24 cellular contexts compared by ENCODE assay signal in the genomic region with DNA sequence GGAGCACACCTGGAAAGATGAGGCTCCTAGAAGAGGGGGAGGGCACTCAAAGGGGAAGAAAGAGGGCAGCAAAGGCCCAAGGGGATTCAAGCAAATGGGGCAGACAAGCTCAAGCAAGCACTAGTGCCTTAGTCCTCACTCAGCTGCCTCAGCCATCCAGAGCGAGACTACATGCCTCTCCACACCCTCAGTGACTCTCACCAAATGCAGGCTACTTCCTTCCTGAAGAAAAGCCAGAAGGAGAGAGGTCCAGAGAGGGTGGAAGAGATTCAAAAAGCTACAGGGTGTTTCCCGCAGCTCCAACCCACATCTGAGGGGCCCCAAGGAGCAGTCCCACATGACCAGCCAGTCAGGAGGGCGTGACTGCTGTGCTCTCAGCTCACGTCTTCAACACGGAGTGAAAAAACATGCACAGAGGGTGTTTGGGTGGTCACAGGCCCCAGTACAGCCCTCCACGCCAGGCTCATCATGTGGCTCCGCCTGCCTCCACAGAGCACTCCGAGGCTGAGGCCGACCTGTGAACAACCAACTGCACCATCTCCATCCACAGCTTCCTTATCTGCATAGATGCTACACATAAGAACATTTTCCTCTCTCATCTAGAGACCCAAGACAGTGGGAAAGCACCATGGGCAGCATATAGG. TPM values are rescaled to one million over a fixed set of nuclear protein-coding genes. Genes with fewer than 3 reads are reported as not detected.
DNase-seq lines count a peak whose midpoint lies in the region; ATAC-seq and TF ChIP-seq lines count a peak whose summit lies in the region.
"Had no signal": no experiment of that assay in that cellular context is flagged by ENCODE, and none has a peak within 500 bp of the region (broad histone marks: within the 10 kb centered on the region; RNA-seq: fewer than 3 reads in every experiment).

No MANE protein-coding gene starts in this region.

- H3K27me3 Mint-ChIP-seq in activated CD4-positive, alpha-beta T cell treated with anti-CD3 and anti-CD28 coated beads, Interleukin-2, amount 10 ng/mL, durations not matched to agents 24 days and 14 days: no peaks in the 10 kb centered on the region
- H3K27me3 Mint-ChIP-seq in stimulated activated memory B cell treated with anti-CD40 and anti-IgM and Interleukin-4, amounts not matched to agents 10 μg/mL and 1 μg/mL and 100 μg/mL, for 72 hours: no peaks in the 10 kb centered on the region
- H3K27me3 Mint-ChIP-seq: CD4-positive, CD25-positive, alpha-beta regulatory T cell had no signal

- H2BK15ac ChIP-seq in IMR-90 (ENCODE audit: low read depth, low read length): no peak overlapping the region

- intact Hi-C loops in activated CD4-positive, alpha-beta T cell treated with anti-CD3 and anti-CD28 coated beads, Interleukin-2, amount 10 ng/mL, durations not matched to agents 24 days and 14 days (cut with micrococcal nuclease): no loop called here
- intact Hi-C loops in IMR-90 (cut with micrococcal nuclease) (no loop called here), mucosa of descending colon (cut with DNase I, micrococcal nuclease) (no loop called here)

- peaks cover 10% of the 10 kb centered on the region for H3K4me1 Mint-ChIP-seq in activated CD4-positive, alpha-beta T cell treated with anti-CD3 and anti-CD28 coated beads, Interleukin-2, amount 10 ng/mL, durations not matched to agents 24 days and 14 days
- peaks cover 58% of the 10 kb centered on the region for H3K4me1 Mint-ChIP-seq in stimulated activated memory B cell treated with anti-CD40 and anti-IgM and Interleukin-4, amounts not matched to agents 10 μg/mL and 1 μg/mL and 100 μg/mL, for 72 hours

- H3K18ac ChIP-seq in IMR-90 (ENCODE audit: low read depth, low read length): no peak overlapping the region

- H3K27ac Mint-ChIP-seq in activated CD4-positive, alpha-beta T cell treated with anti-CD3 and anti-CD28 coated beads, Interleukin-2, amount 10 ng/mL, durations not matched to agents 24 days and 14 days: no peak overlapping the region
- peak overlapping the region; percentile 48 for H3K27ac Mint-ChIP-seq in stimulated activated memory B cell treated with anti-CD40 and anti-IgM and Interleukin-4, amounts not matched to agents 10 μg/mL and 1 μg/mL and 100 μg/mL, for 72 hours
- H3K27ac Mint-ChIP-seq: activated naive CD4-positive, alpha-beta T cell treated with anti-CD3 and anti-CD28 coated beads, Interleukin-2, amount 50 U/mL, for 72 hours had no signal

- H3K4ac ChIP-seq in IMR-90 (ENCODE audit: low read depth, low read length): no peak overlapping the region

- POLR2A ChIA-PET in IMR-90 (lab: Charles Lee; ENCODE audit: unreplicated experiment): no interaction called here

- H4K5ac ChIP-seq in IMR-90 (ENCODE audit: low read depth, low read length): no peak overlapping the region

- H3K4me1 ChIP-seq in IMR-90 (ENCODE audit: control insufficient read depth, insufficient read depth, low read length) (no peaks in the 10 kb centered on the region), mucosa of descending colon (ENCODE audit: low read depth) (no peaks in the 10 kb centered on the region), BE2C (no peaks in the 10 kb centered on the region; the same call in 1 of the 2 replicates)
- H3K4me1 ChIP-seq: upper lobe of left lung had no signal

- no peaks in the 10 kb centered on the region for H3K9me3 Mint-ChIP-seq in activated CD4-positive, alpha-beta T cell treated with anti-CD3 and anti-CD28 coated beads, Interleukin-2, amount 10 ng/mL, durations not matched to agents 24 days and 14 days
- H3K9me3 Mint-ChIP-seq in stimulated activated memory B cell treated with anti-CD40 and anti-IgM and Interleukin-4, amounts not matched to agents 10 μg/mL and 1 μg/mL and 100 μg/mL, for 72 hours: no peaks in the 10 kb centered on the region
- H3K9me3 Mint-ChIP-seq: activated naive CD4-positive, alpha-beta T cell treated with anti-CD3 and anti-CD28 coated beads, Interleukin-2, amount 50 U/mL, for 72 hours; CD4-positive, CD25-positive, alpha-beta regulatory T cell had no signal

- dilution Hi-C loops in IMR-90 (cut with HindIII; ENCODE audit: low sequenced_read_pairs, unreplicated experiment): no loop called here

- no peak for ATAC-seq in IMR-90 (ENCODE audit: low read depth)
- ATAC-seq in stimulated activated memory B cell treated with anti-CD40 and anti-IgM and Interleukin-4, amounts not matched to agents 10 μg/mL and 1 μg/mL and 100 μg/mL, for 72 hours: peak; percentile 69
- no peak for ATAC-seq in HG03457 (IDR thresholded peaks at IDR 0.05; ENCODE audit: unreplicated experiment)
- no peak for ATAC-seq in mucosa of descending colon
- ATAC-seq: activated naive CD4-positive, alpha-beta T cell treated with anti-CD3 and anti-CD28 coated beads, Interleukin-2, amount 50 U/mL, for 72 hours had no signal

- H2AFZ ChIP-seq in IMR-90 (replicated peaks; ENCODE audit: low read length, poor library complexity): no peak overlapping the region

- 0 out of 2 replicates have a peak overlapping the region, but pooled peaks have one; percentile 46 for H3K14ac ChIP-seq in IMR-90 (replicated peaks; ENCODE audit: low read depth, low read length)

- H2BK120ac ChIP-seq in IMR-90 (ENCODE audit: low read depth, low read length): no peak overlapping the region

- no peak overlapping the region for H3K4me3 Mint-ChIP-seq in activated CD4-positive, alpha-beta T cell treated with anti-CD3 and anti-CD28 coated beads, Interleukin-2, amount 10 ng/mL, durations not matched to agents 24 days and 14 days
- H3K4me3 Mint-ChIP-seq in stimulated activated memory B cell treated with anti-CD40 and anti-IgM and Interleukin-4, amounts not matched to agents 10 μg/mL and 1 μg/mL and 100 μg/mL, for 72 hours: no peak overlapping the region

- H3K27ac ChIP-seq in IMR-90 (ENCODE audit: insufficient read depth, low read length): no peak overlapping the region
- H3K27ac ChIP-seq: esophagus muscularis mucosa, neutrophil, upper lobe of left lung had no signal

- in situ Hi-C loops in IMR-90 (cut with MboI; ENCODE audit: low sequenced_read_pairs): no loop called here

- DNase-seq in activated CD4-positive, alpha-beta T cell treated with anti-CD3 and anti-CD28 coated beads, Interleukin-2, amount 10 ng/mL, durations not matched to agents 24 days and 14 days: peak; percentile 51
- DNase-seq in activated CD4-positive, alpha-beta T cell treated with anti-CD3 and anti-CD28 coated beads, Interleukin-2, amount 50 U/mL, for 1 hour: no peak
- DNase-seq in IMR-90 (no peak), erythroblast (lab: John Stamatoyannopoulos, UW) (peak; percentile 57 to 75), mucosa of descending colon (no peak), BE2C (no peak)
- DNase-seq: CD4-positive, CD25-positive, alpha-beta regulatory T cell; cerebellar nuclear complex; glutamatergic neuron; HCEC 1CT; NCI-H1417 treated with DMSO at 0.1 percent for 48 hours; NCI-H526; stimulated activated CD4-positive, alpha-beta T cell treated with anti-CD3 and anti-CD28 coated beads, Interleukin-4, amount 100 ng/mL, for 1 hour; SW 1271 had no signal

- CTCF ChIA-PET in IMR-90 (lab: Yijun Ruan, JAX): no interaction called here

- no peak overlapping the region for H2BK20ac ChIP-seq in IMR-90 (ENCODE audit: low read depth, low read length)

- H3K9me3 ChIP-seq in IMR-90 (ENCODE audit: control insufficient read depth, insufficient read depth, low read length): no peaks in the 10 kb centered on the region
- H3K9me3 ChIP-seq in mucosa of descending colon: no peaks in the 10 kb centered on the region
- no peaks in the 10 kb centered on the region for H3K9me3 ChIP-seq in BE2C
- H3K9me3 ChIP-seq: esophagus muscularis mucosa, neutrophil, upper lobe of left lung had no signal

- no peak overlapping the region for H2AK9ac ChIP-seq in IMR-90 (replicated peaks; ENCODE audit: low read depth, low read length, poor library complexity)

- H4K91ac ChIP-seq in IMR-90 (ENCODE audit: insufficient read depth, low read depth, low read length): no peak overlapping the region

- H3K23ac ChIP-seq in IMR-90 (ENCODE audit: low read depth, low read length): no peak overlapping the region; the same call in 1 of the 2 replicates

- no peaks in the 10 kb centered on the region for H3K27me3 ChIP-seq in IMR-90 (ENCODE audit: control insufficient read depth, insufficient read depth, low read length)
- H3K27me3 ChIP-seq in BE2C: no peaks in the 10 kb centered on the region
- H3K27me3 ChIP-seq: esophagus muscularis mucosa, neutrophil, upper lobe of left lung had no signal

- H3K4me2 ChIP-seq in IMR-90 (ENCODE audit: low read depth, low read length): no peak overlapping the region

- TF ChIP-seq CTCF in IMR-90 (conservative IDR thresholded peaks at IDR 0.05; ENCODE audit: low read depth, low read length): no peak
- TF ChIP-seq CTCF in mucosa of descending colon (IDR thresholded peaks at IDR 0.05): no peak
- no peak for TF ChIP-seq CTCF in BE2C (IDR thresholded peaks at IDR 0.05; ENCODE audit: low read depth, low read length)

- no peaks in the 10 kb centered on the region for H3K79me1 ChIP-seq in IMR-90 (ENCODE audit: low read depth in 1 of 2, low read length in 2 of 2)

- no peaks in the 10 kb centered on the region for H3K36me3 Mint-ChIP-seq in activated CD4-positive, alpha-beta T cell treated with anti-CD3 and anti-CD28 coated beads, Interleukin-2, amount 10 ng/mL, durations not matched to agents 24 days and 14 days (ENCODE audit: low read depth)
- peaks cover 32% of the 10 kb centered on the region for H3K36me3 Mint-ChIP-seq in stimulated activated memory B cell treated with anti-CD40 and anti-IgM and Interleukin-4, amounts not matched to agents 10 μg/mL and 1 μg/mL and 100 μg/mL, for 72 hours

- H3K9ac ChIP-seq in IMR-90 (ENCODE audit: low read depth, low read length): no peak overlapping the region

- H3K4me3 ChIP-seq in IMR-90 (ENCODE audit: insufficient read depth, low read depth, low read length): no peak overlapping the region
- no peak overlapping the region for H3K4me3 ChIP-seq in mucosa of descending colon
- H3K4me3 ChIP-seq in BE2C (ENCODE audit: low read depth, low read length): no peak overlapping the region
- H3K4me3 ChIP-seq: esophagus muscularis mucosa, upper lobe of left lung had no signal

- no peak for TF ChIP-seq RAD21 in IMR-90 (IDR thresholded peaks at IDR 0.05; ENCODE audit: low read length)

- 79% methylated on average over 4 of the region's 9 CpGs; no CpG with 5 or more reads in 1 of the 2 experiments for WGBS in IMR-90 (ENCODE audit: extremely low coverage in 2 of 2, insufficient read length in 1 of 2), 2 experiments

- peaks cover 3% of the 10 kb centered on the region; the same call in 1 of the 2 replicates for H3K9me1 ChIP-seq in IMR-90 (ENCODE audit: insufficient read depth, low read length)

- no peaks in the 10 kb centered on the region for H4K20me1 ChIP-seq in IMR-90 (ENCODE audit: insufficient read depth, low read length)

- no peak overlapping the region for H2AK5ac ChIP-seq in IMR-90 (ENCODE audit: low read depth, low read length)

- TF ChIP-seq POLR2A in IMR-90 (IDR thresholded peaks at IDR 0.05; ENCODE audit: low read depth, low read length) (no peak), erythroblast (IDR thresholded peaks at IDR 0.05; ENCODE audit: low read length) (no peak)

- H3K36me3 ChIP-seq in IMR-90 (ENCODE audit: control insufficient read depth, insufficient read depth, low read length) (peaks cover 2% of the 10 kb centered on the region), mucosa of descending colon (ENCODE audit: low read depth) (no peaks in the 10 kb centered on the region), BE2C (no peaks in the 10 kb centered on the region)
- H3K36me3 ChIP-seq: esophagus muscularis mucosa, neutrophil, upper lobe of left lung had no signal

- H3K56ac ChIP-seq in IMR-90 (ENCODE audit: extremely low read depth, insufficient read depth, low read length): no peak overlapping the region

- H2BK5ac ChIP-seq in IMR-90 (ENCODE audit: low read depth, low read length, poor library complexity, severe bottlenecking): no peak overlapping the region

- BruUV-seq in IMR-90 (replicated peaks; lab: Mats Ljungman, UMichigan): no TSS peak

- H4K8ac ChIP-seq in IMR-90 (ENCODE audit: low read depth in 2 of 2, low read length in 2 of 2): no peak overlapping the region

RNA-seq across cellular contexts. Expression of gene MIPEP, which starts 40.4 kb away (rescaled TPM):
- 10.4 and 10.9 TPM in 2 replicates for total RNA-seq in activated CD4-positive, alpha-beta T cell treated with anti-CD3 and anti-CD28 coated beads, Interleukin-2, amount 10 ng/mL, durations not matched to agents 24 days and 14 days
- total RNA-seq in IMR-90 (2012; rRNA removed) (21.5 and 22.2 TPM in 2 replicates), mucosa of descending colon (10 to 100 TPM; 17.3 to 27.0 (median 24.6) TPM)
- 15.0 and 16.8 TPM in 2 replicates for polyA plus RNA-seq in IMR-90 (2012; rRNA removed)
- polyA plus RNA-seq in IMR-90 (2012; cell fraction: cytosol; rRNA removed): 6.5 and 14.3 TPM in 2 replicates
- 4.6 and 11.4 TPM in 2 replicates for polyA plus RNA-seq in IMR-90 (2012; cell fraction: nucleus; rRNA removed; ENCODE audit: low replicate concordance)
- 7.3 TPM for polyA plus RNA-seq in BE2C (2012; ENCODE audit: insufficient read depth, insufficient read length, low read depth)

RNA-seq across cellular contexts. Expression of gene C1QTNF9B, which starts 48.5 kb away (rescaled TPM):
- total RNA-seq in activated CD4-positive, alpha-beta T cell treated with anti-CD3 and anti-CD28 coated beads, Interleukin-2, amount 10 ng/mL, durations not matched to agents 24 days and 14 days: not detected in 2 replicates
- 0.56 and 0.72 TPM in 2 replicates for total RNA-seq in IMR-90 (2012; rRNA removed)
- polyA plus RNA-seq in IMR-90 (2012; rRNA removed): 0.79 and 1.1 TPM in 2 replicates
- 0.19 and 0.23 TPM in 2 replicates for polyA plus RNA-seq in IMR-90 (2012; cell fraction: cytosol; rRNA removed)
- 0.44 and 1.5 TPM in 2 replicates for polyA plus RNA-seq in IMR-90 (2012; cell fraction: nucleus; rRNA removed; ENCODE audit: low replicate concordance)
- under 1 TPM in 1 of 3 donors, not detected in 2; 0.32 TPM for total RNA-seq in mucosa of descending colon
- not detected for polyA plus RNA-seq in BE2C (2012; ENCODE audit: insufficient read depth, insufficient read length, low read depth)
- total RNA-seq: A172; activated naive CD4-positive, alpha-beta T cell treated with anti-CD3 and anti-CD28 coated beads, Interleukin-2, amount 50 U/mL, for 72 hours; astrocyte; CD4-positive, CD25-positive, alpha-beta regulatory T cell; M059J; mononuclear cell; upper lobe of left lung had no signal
- polyA plus RNA-seq: CD4-positive, CD25-positive, alpha-beta regulatory T cell had no signal

Comparison
In these comparisons a context has a peak if more than half of its experiments do, and no peak if none do; other contexts are left out.
1. DNase-seq: peak in activated CD4-positive, alpha-beta T cell treated with anti-CD3 and anti-CD28 coated beads, Interleukin-2, amount 10 ng/mL, durations not matched to agents 24 days and 14 days (single experiment) and erythroblast (2 of 2); none in activated CD4-positive, alpha-beta T cell treated with anti-CD3 and anti-CD28 coated beads, Interleukin-2, amount 50 U/mL, for 1 hour (single experiment), IMR-90 (single experiment), mucosa of descending colon (0 of 3) and BE2C (single experiment).